1 cellular context compared by ENCODE assay signal in genomic region chr5:54995168-54995567, GRCh38.
TF ChIP-seq lines count a peak whose summit lies in the region.

No MANE protein-coding gene starts in this region.

TF ChIP-seq in IMR-90, 13 proteins besides CTCF, POLR2A, EP300 and RAD21 (continued from another document):
- TF ChIP-seq, protein P1, sequence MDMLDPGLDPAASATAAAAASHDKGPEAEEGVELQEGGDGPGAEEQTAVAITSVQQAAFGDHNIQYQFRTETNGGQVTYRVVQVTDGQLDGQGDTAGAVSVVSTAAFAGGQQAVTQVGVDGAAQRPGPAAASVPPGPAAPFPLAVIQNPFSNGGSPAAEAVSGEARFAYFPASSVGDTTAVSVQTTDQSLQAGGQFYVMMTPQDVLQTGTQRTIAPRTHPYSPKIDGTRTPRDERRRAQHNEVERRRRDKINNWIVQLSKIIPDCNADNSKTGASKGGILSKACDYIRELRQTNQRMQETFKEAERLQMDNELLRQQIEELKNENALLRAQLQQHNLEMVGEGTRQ (IDR thresholded peaks at IDR 0.05; ENCODE audit: low read depth, low read length), result no peak
- TF ChIP-seq, protein P2, sequence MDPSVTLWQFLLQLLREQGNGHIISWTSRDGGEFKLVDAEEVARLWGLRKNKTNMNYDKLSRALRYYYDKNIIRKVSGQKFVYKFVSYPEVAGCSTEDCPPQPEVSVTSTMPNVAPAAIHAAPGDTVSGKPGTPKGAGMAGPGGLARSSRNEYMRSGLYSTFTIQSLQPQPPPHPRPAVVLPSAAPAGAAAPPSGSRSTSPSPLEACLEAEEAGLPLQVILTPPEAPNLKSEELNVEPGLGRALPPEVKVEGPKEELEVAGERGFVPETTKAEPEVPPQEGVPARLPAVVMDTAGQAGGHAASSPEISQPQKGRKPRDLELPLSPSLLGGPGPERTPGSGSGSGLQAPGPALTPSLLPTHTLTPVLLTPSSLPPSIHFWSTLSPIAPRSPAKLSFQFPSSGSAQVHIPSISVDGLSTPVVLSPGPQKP (IDR thresholded peaks at IDR 0.05; ENCODE audit: borderline replicate concordance, low read depth, low read length), result no peak
- TF ChIP-seq MAFK (IDR thresholded peaks at IDR 0.05; ENCODE audit: low read depth, low read length) (no peak), MAZ (IDR thresholded peaks at IDR 0.05; ENCODE audit: borderline replicate concordance, low read depth, low read length) (no peak), NFE2L2 (IDR thresholded peaks at IDR 0.05; ENCODE audit: low read depth, low read length) (no peak), RFX5 (IDR thresholded peaks at IDR 0.05; ENCODE audit: low read depth, low read length) (no peak), CEBPB (IDR thresholded peaks at IDR 0.05; ENCODE audit: low read depth, low read length) (no peak), BHLHE40 (IDR thresholded peaks at IDR 0.05; ENCODE audit: low read depth, low read length) (no peak), RCOR1 (IDR thresholded peaks at IDR 0.05; ENCODE audit: insufficient replicate concordance, low read length) (no peak), MXI1 (IDR thresholded peaks at IDR 0.05; ENCODE audit: borderline replicate concordance, low read depth, low read length) (no peak)
TF ChIP-seq in IMR-90: peak in this region for 0.
